23 cellular contexts compared by ENCODE assay signal in genomic region chr1:81190003-81190402, GRCh38.
A peak's percentile ranks its signal among the peaks of the same experiment; 100 is the strongest.
DNase-seq lines count a peak whose midpoint lies in the region; ATAC-seq, FAIRE-seq and TF ChIP-seq lines count a peak whose summit lies in the region.
"Had no signal": no experiment of that assay in that cellular context is flagged by ENCODE, and none has a peak within 500 bp of the region (broad histone marks: within the 10 kb centered on the region; RNA-seq: fewer than 3 reads in every experiment).

No MANE protein-coding gene starts in this region.

- intact Hi-C loops in HepG2 (cut with micrococcal nuclease; ENCODE audit: unreplicated experiment) (no loop called here), right lobe of liver (cut with DNase I) (no loop called here), IMR-90 (cut with micrococcal nuclease) (no loop called here)

- H2AK5ac ChIP-seq in IMR-90 (ENCODE audit: low read depth, low read length) (no peak overlapping the region), H1 (ENCODE audit: low read depth, low read length) (no peak overlapping the region)

- H3K79me2 ChIP-seq in HepG2 (ENCODE audit: insufficient read depth, low read length) (no peaks in the 10 kb centered on the region), astrocyte (ENCODE audit: insufficient read depth, low read length) (no peaks in the 10 kb centered on the region), H1 (ENCODE audit: control insufficient read depth in 1 of 2, insufficient read depth in 2 of 2, low read length in 2 of 2) (no peaks in the 10 kb centered on the region)

- no peak overlapping the region for H3K56ac ChIP-seq in IMR-90 (ENCODE audit: extremely low read depth, insufficient read depth, low read length)
- no peak overlapping the region for H3K56ac ChIP-seq in H1 (replicated peaks; ENCODE audit: insufficient read length, low read depth, low read length)

- H3K27me3 ChIP-seq in HepG2 (ENCODE audit: control insufficient read depth in 1 of 2, insufficient read depth in 2 of 2, low read length in 2 of 2) (no peaks in the 10 kb centered on the region), right lobe of liver (no peaks in the 10 kb centered on the region), IMR-90 (ENCODE audit: control insufficient read depth, insufficient read depth, low read length) (no peaks in the 10 kb centered on the region), astrocyte (ENCODE audit: insufficient read depth, low read length) (no peaks in the 10 kb centered on the region), H1 (replicated peaks in 1 of 4; ENCODE audit: control insufficient read depth in 3 of 4, extremely low read depth in 1 of 4, insufficient read depth in 3 of 4, low read length in 3 of 4) (no peaks in the 10 kb centered on the region), brain microvascular endothelial cell (replicated peaks) (no peaks in the 10 kb centered on the region)
- H3K27me3 ChIP-seq: BLaER1 treated with 17β-estradiol and CSF1 and Interleukin-3, amounts not matched to agents 10 nM and 100 nM had no signal

- no peak overlapping the region for H3K4me3 ChIP-seq in HepG2 (replicated peaks in 1 of 3; ENCODE audit: insufficient read depth in 1 of 3, low read depth in 2 of 3, low read length in 3 of 3)
- H3K4me3 ChIP-seq in right lobe of liver, result no peak overlapping the region
- no peak overlapping the region for H3K4me3 ChIP-seq in IMR-90 (ENCODE audit: insufficient read depth, low read depth, low read length)
- H3K4me3 ChIP-seq in astrocyte (ENCODE audit: insufficient read depth, low read depth, low read length), result no peak overlapping the region
- no peak overlapping the region for H3K4me3 ChIP-seq in H1 (ENCODE audit: extremely low read depth in 1 of 4, insufficient read depth in 2 of 4, low read depth in 3 of 4, low read length in 4 of 4)
- H3K4me3 ChIP-seq in brain microvascular endothelial cell (ENCODE audit: low read depth, low read length), result no peak overlapping the region
- H3K4me3 ChIP-seq: BLaER1 treated with 17β-estradiol and CSF1 and Interleukin-3, amounts not matched to agents 10 nM and 100 nM had no signal

- no peak overlapping the region for H3K4me2 ChIP-seq in HepG2 (ENCODE audit: low read depth, low read length)
- H3K4me2 ChIP-seq in IMR-90 (ENCODE audit: low read depth, low read length), result no peak overlapping the region
- no peak overlapping the region for H3K4me2 ChIP-seq in astrocyte (ENCODE audit: low read length)
- no peak overlapping the region for H3K4me2 ChIP-seq in H1 (ENCODE audit: insufficient read depth in 1 of 2, low read depth in 2 of 2, low read length in 2 of 2)
- H3K4me2 ChIP-seq: BLaER1 treated with 17β-estradiol and CSF1 and Interleukin-3, amounts not matched to agents 10 nM and 100 nM had no signal

- H2AFZ ChIP-seq in HepG2 (ENCODE audit: low read length), result no peak overlapping the region
- no peak overlapping the region for H2AFZ ChIP-seq in IMR-90 (replicated peaks; ENCODE audit: low read length, poor library complexity)
- H2AFZ ChIP-seq in astrocyte (ENCODE audit: low read depth, low read length), result no peak overlapping the region
- H2AFZ ChIP-seq in H1 (ENCODE audit: low read length), result no peak overlapping the region

- H4K91ac ChIP-seq in IMR-90 (ENCODE audit: insufficient read depth, low read depth, low read length), result no peak overlapping the region
- H4K91ac ChIP-seq in H1 (replicated peaks; ENCODE audit: insufficient read length, low read length), result no peak overlapping the region

- WGBS in HepG2 (ENCODE audit: low lambda C conversion rate), result 33% methylated on average over 3 of the region's 3 CpGs
- 87% methylated on average over 3 of the region's 3 CpGs for WGBS in right lobe of liver (ENCODE audit: insufficient coverage, low coverage, low lambda C conversion rate, missing lambda C conversion rate)
- no CpG with 5 or more reads among the region's 3 CpGs for WGBS in IMR-90 (ENCODE audit: extremely low coverage in 2 of 2, insufficient read length in 1 of 2), 2 experiments
- 89% methylated on average over 3 of the region's 3 CpGs; no CpG with 5 or more reads in 1 of the 2 experiments for WGBS in H1 (ENCODE audit: extremely low coverage in 1 of 2, insufficient coverage in 1 of 2, insufficient read length in 1 of 2, insufficient replicate concordance in 2 of 2, low coverage in 1 of 2, low lambda C conversion rate in 2 of 2, missing lambda C conversion rate in 1 of 2), 2 experiments

- no peaks in the 10 kb centered on the region for H3K36me3 Mint-ChIP-seq in astrocyte (ENCODE audit: low read depth, unreplicated experiment)
- H3K36me3 Mint-ChIP-seq: CD8-positive, alpha-beta T cell had no signal

- H3K36me3 ChIP-seq in HepG2 (replicated peaks in 1 of 2; ENCODE audit: control insufficient read depth in 1 of 2, insufficient read depth in 2 of 2, low read length in 2 of 2), result no peaks in the 10 kb centered on the region
- no peaks in the 10 kb centered on the region for H3K36me3 ChIP-seq in right lobe of liver
- no peaks in the 10 kb centered on the region for H3K36me3 ChIP-seq in IMR-90 (ENCODE audit: control insufficient read depth, insufficient read depth, low read length)
- H3K36me3 ChIP-seq in astrocyte (ENCODE audit: insufficient read depth, low read length), result no peaks in the 10 kb centered on the region
- H3K36me3 ChIP-seq in H1 (ENCODE audit: control insufficient read depth in 2 of 4, insufficient read depth in 4 of 4, low read length in 3 of 4), result no peaks in the 10 kb centered on the region
- H3K36me3 ChIP-seq in brain microvascular endothelial cell (replicated peaks), result no peaks in the 10 kb centered on the region
- H3K36me3 ChIP-seq: BLaER1 treated with 17β-estradiol and CSF1 and Interleukin-3, amounts not matched to agents 10 nM and 100 nM had no signal

- H2BK120ac ChIP-seq in IMR-90 (ENCODE audit: low read depth, low read length), result no peak overlapping the region
- no peak overlapping the region for H2BK120ac ChIP-seq in H1 (replicated peaks; ENCODE audit: low read depth, low read length)

- no peak overlapping the region for H3K4me3 Mint-ChIP-seq in astrocyte (ENCODE audit: unreplicated experiment)
- H3K4me3 Mint-ChIP-seq: B cell; CD4-positive, alpha-beta T cell; CD8-positive, alpha-beta T cell had no signal

- FAIRE-seq in HepG2 (lab: Jason Lieb, UNC) (no peak), astrocyte (lab: Jason Lieb, UNC) (no peak), H1 (lab: Jason Lieb, UNC) (no peak)
- FAIRE-seq: D721Med, G401.6, GM12891, GM19239 had no signal

- CTCF ChIA-PET in HepG2 (lab: Yijun Ruan, JAX; ENCODE audit: low intra/inter-chr PET ratio, low total read pairs) (no interaction called here), IMR-90 (lab: Yijun Ruan, JAX) (no interaction called here), H1 (lab: Charles Lee; ENCODE audit: partially characterized antibody) (interaction anchor here (1.1 kb wide), 1 partner anchor 77 kb away, joined by 3 read pairs; no protein-coding TSS in a partner anchor)

- no peak for DNase-seq in HepG2 (ENCODE audit: low spot score)
- no peak for DNase-seq in right lobe of liver
- DNase-seq in IMR-90, result no peak
- peak; percentile 2 for DNase-seq in astrocyte (ENCODE audit: low read depth)
- no peak for DNase-seq in H1 (ENCODE audit: low read depth in 1 of 2, low spot score in 2 of 2)
- no peak for DNase-seq in stimulated activated CD4-positive, alpha-beta T cell treated with anti-CD3 and anti-CD28 coated beads, Interleukin-2, amount 100 ng/mL, for 48 hours
- no peak for DNase-seq in brain microvascular endothelial cell
- DNase-seq in SHP77 (lab: John Stamatoyannopoulos, UW), result no peak
- DNase-seq: AML-193; Caco-2; Calu3; CD4-positive, alpha-beta T cell; CD8-positive, alpha-beta T cell; DMS79 treated with DMSO at 0.1 percent for 48 hours; GF-D8 had no signal

- no peak overlapping the region for H3K14ac ChIP-seq in IMR-90 (replicated peaks; ENCODE audit: low read depth, low read length)
- H3K14ac ChIP-seq in H1 (ENCODE audit: insufficient read length), result no peak overlapping the region

- no peaks in the 10 kb centered on the region for H3K23me2 ChIP-seq in H1 (ENCODE audit: low read depth, low read length)

- dilution Hi-C loops in IMR-90 (cut with HindIII; ENCODE audit: low sequenced_read_pairs, unreplicated experiment), result no loop called here

- H3K9me3 ChIP-seq in HepG2 (ENCODE audit: low read length) (peaks cover 41% of the 10 kb centered on the region; the same call in 1 of the 2 replicates), right lobe of liver (peaks cover 0 to 4% (median 0%) of the 10 kb centered on the region in 4 donors), IMR-90 (ENCODE audit: control insufficient read depth, insufficient read depth, low read length) (no peaks in the 10 kb centered on the region), astrocyte (ENCODE audit: insufficient read depth, low read depth, low read length) (no peaks in the 10 kb centered on the region), H1 (ENCODE audit: insufficient read depth in 2 of 2, low read depth in 1 of 2, low read length in 1 of 2) (no peaks in the 10 kb centered on the region)
- H3K9me3 ChIP-seq: BLaER1 treated with 17β-estradiol and CSF1 and Interleukin-3, amounts not matched to agents 10 nM and 100 nM; Caco-2 had no signal

- H3K18ac ChIP-seq in IMR-90 (ENCODE audit: low read depth, low read length) (no peak overlapping the region), H1 (ENCODE audit: extremely low read depth, low read length) (no peak overlapping the region)

- H4K5ac ChIP-seq in IMR-90 (ENCODE audit: low read depth, low read length), result no peak overlapping the region
- no peak overlapping the region for H4K5ac ChIP-seq in H1 (ENCODE audit: insufficient read length, low read depth, low read length)

- H3K23ac ChIP-seq in IMR-90 (ENCODE audit: low read depth, low read length) (no peak overlapping the region), H1 (ENCODE audit: insufficient read length) (no peak overlapping the region)

- H3K4me1 ChIP-seq in HepG2 (ENCODE audit: insufficient read depth, low read length) (no peaks in the 10 kb centered on the region), right lobe of liver (no peaks in the 10 kb centered on the region), IMR-90 (ENCODE audit: control insufficient read depth, insufficient read depth, low read length) (no peaks in the 10 kb centered on the region), astrocyte (ENCODE audit: insufficient read depth, low read length) (no peaks in the 10 kb centered on the region), H1 (replicated peaks in 1 of 4; ENCODE audit: control insufficient read depth in 3 of 4, insufficient read depth in 4 of 4, low read length in 3 of 4) (no peaks in the 10 kb centered on the region)
- H3K4me1 ChIP-seq: Caco-2 had no signal

- ATAC-seq in HepG2 (no peak), right lobe of liver (no peak), IMR-90 (ENCODE audit: low read depth) (no peak)
- ATAC-seq: CD8-positive, alpha-beta T cell had no signal

- H3K79me1 ChIP-seq in IMR-90 (ENCODE audit: low read depth in 1 of 2, low read length in 2 of 2) (no peaks in the 10 kb centered on the region), H1 (ENCODE audit: low read depth, low read length) (no peaks in the 10 kb centered on the region)

- no peak overlapping the region for H2BK12ac ChIP-seq in H1 (ENCODE audit: low read depth, low read length)

- H3K27ac ChIP-seq in HepG2 (ENCODE audit: extremely low read length, insufficient read depth, low read length) (no peak overlapping the region), right lobe of liver (no peak overlapping the region), IMR-90 (ENCODE audit: insufficient read depth, low read length) (no peak overlapping the region), astrocyte (ENCODE audit: low read depth, low read length) (no peak overlapping the region), H1 (ENCODE audit: low read depth, low read length) (no peak overlapping the region), brain microvascular endothelial cell (no peak overlapping the region)
- H3K27ac ChIP-seq: 22Rv1; BLaER1 treated with 17β-estradiol and CSF1 and Interleukin-3, amounts not matched to agents 10 nM and 100 nM; C4-2B had no signal

- H3K4ac ChIP-seq in IMR-90 (ENCODE audit: low read depth, low read length) (no peak overlapping the region), H1 (replicated peaks; ENCODE audit: insufficient read length, low read depth, low read length) (no peak overlapping the region)

- no peak overlapping the region for H2BK5ac ChIP-seq in IMR-90 (ENCODE audit: low read depth, low read length, poor library complexity, severe bottlenecking)
- H2BK5ac ChIP-seq in H1 (ENCODE audit: low read depth, low read length), result no peak overlapping the region

- no peak overlapping the region for H2AK9ac ChIP-seq in IMR-90 (replicated peaks; ENCODE audit: low read depth, low read length, poor library complexity)

- no peaks in the 10 kb centered on the region for H3K27me3 Mint-ChIP-seq in astrocyte (ENCODE audit: low read depth, unreplicated experiment)
- H3K27me3 Mint-ChIP-seq: B cell; CD4-positive, alpha-beta T cell had no signal

- BruUV-seq in HepG2 (replicated peaks; lab: Mats Ljungman, UMichigan), result no TSS peak
- BruUV-seq in IMR-90 (replicated peaks; lab: Mats Ljungman, UMichigan), result no TSS peak

- H2BK15ac ChIP-seq in IMR-90 (ENCODE audit: low read depth, low read length) (no peak overlapping the region), H1 (ENCODE audit: low read length) (no peak overlapping the region)

- no peaks in the 10 kb centered on the region for H3K9me3 Mint-ChIP-seq in astrocyte (ENCODE audit: unreplicated experiment)

- no peaks in the 10 kb centered on the region for H3K9me1 ChIP-seq in IMR-90 (ENCODE audit: insufficient read depth, low read length)

- no peak overlapping the region for H3K27ac Mint-ChIP-seq in astrocyte (ENCODE audit: unreplicated experiment)
- H3K27ac Mint-ChIP-seq: B cell; CD4-positive, alpha-beta T cell; CD8-positive, alpha-beta T cell had no signal

- H4K20me1 ChIP-seq in HepG2 (ENCODE audit: insufficient read depth, low read length), result no peaks in the 10 kb centered on the region
- no peaks in the 10 kb centered on the region for H4K20me1 ChIP-seq in IMR-90 (ENCODE audit: insufficient read depth, low read length)
- H4K20me1 ChIP-seq in astrocyte (ENCODE audit: insufficient read depth, low read length), result no peaks in the 10 kb centered on the region
- no peaks in the 10 kb centered on the region for H4K20me1 ChIP-seq in H1 (replicated peaks in 1 of 2; ENCODE audit: control insufficient read depth in 1 of 2, insufficient read depth in 2 of 2, low read length in 2 of 2)
- H4K20me1 ChIP-seq: BLaER1 treated with 17β-estradiol and CSF1 and Interleukin-3, amounts not matched to agents 10 nM and 100 nM had no signal

- no peak for TF ChIP-seq POLR2A in HepG2 (IDR thresholded peaks at IDR 0.05; ENCODE audit: insufficient read depth in 1 of 2, low read depth in 2 of 2, low read length in 2 of 2)
- no peak for TF ChIP-seq POLR2A in right lobe of liver (IDR thresholded peaks at IDR 0.05)
- no peak for TF ChIP-seq POLR2A in IMR-90 (IDR thresholded peaks at IDR 0.05; ENCODE audit: low read depth, low read length)
- no peak for TF ChIP-seq POLR2A in H1 (IDR thresholded peaks at IDR 0.05; ENCODE audit: control extremely low read depth in 1 of 2, low read depth in 2 of 2, low read length in 2 of 2)

- H2BK20ac ChIP-seq in IMR-90 (ENCODE audit: low read depth, low read length) (no peak overlapping the region), H1 (ENCODE audit: low read length) (no peak overlapping the region)

- POLR2A ChIA-PET in HepG2 (lab: Yijun Ruan, JAX), result no interaction called here
- POLR2A ChIA-PET in IMR-90 (lab: Charles Lee; ENCODE audit: unreplicated experiment), result no interaction called here
- POLR2A ChIA-PET in H1 (lab: Charles Lee; ENCODE audit: partially characterized antibody), result no interaction called here

- peaks cover 5% of the 10 kb centered on the region for H3K4me1 Mint-ChIP-seq in astrocyte (ENCODE audit: low read depth, unreplicated experiment)
- H3K4me1 Mint-ChIP-seq: B cell had no signal

- no peak for TF ChIP-seq EP300 in HepG2 (IDR thresholded peaks at IDR 0.05; ENCODE audit: low read depth in 2 of 2, low read length in 2 of 2)
- TF ChIP-seq EP300 in HepG2 (CRISPR knock-in tag; IDR thresholded peaks at IDR 0.05; ENCODE audit: borderline replicate concordance), result no peak
- no peak for TF ChIP-seq EP300 in H1 (IDR thresholded peaks at IDR 0.05; ENCODE audit: borderline replicate concordance in 1 of 2, low read depth in 2 of 2, low read length in 2 of 2)

- no peak for TF ChIP-seq CTCF in HepG2 (CRISPR knock-in tag; IDR thresholded peaks at IDR 0.05)
- no peak for TF ChIP-seq CTCF in right lobe of liver (IDR thresholded peaks at IDR 0.05)
- TF ChIP-seq CTCF in IMR-90 (conservative IDR thresholded peaks at IDR 0.05; ENCODE audit: low read depth, low read length), result no peak
- TF ChIP-seq CTCF in astrocyte (IDR thresholded peaks at IDR 0.05; ENCODE audit: insufficient read depth, low read depth, low read length), result no peak
- no peak for TF ChIP-seq CTCF in H1 (IDR thresholded peaks at IDR 0.05; ENCODE audit: control extremely low read depth in 1 of 3, insufficient read depth in 1 of 3, low read depth in 1 of 3, low read length in 3 of 3)
- TF ChIP-seq CTCF in brain microvascular endothelial cell (IDR thresholded peaks at IDR 0.05; ENCODE audit: low read depth, low read length, missing control alignments), result no peak

- TF ChIP-seq RAD21 in HepG2 (CRISPR knock-in tag; IDR thresholded peaks at IDR 0.05), result no peak
- no peak for TF ChIP-seq RAD21 in IMR-90 (IDR thresholded peaks at IDR 0.05; ENCODE audit: low read length)
- no peak for TF ChIP-seq RAD21 in H1 (IDR thresholded peaks at IDR 0.05 in 1 of 2, conservative IDR thresholded peaks at IDR 0.05 in 1 of 2; ENCODE audit: low read depth in 2 of 2, low read length in 2 of 2)

- no peak overlapping the region for H4K8ac ChIP-seq in IMR-90 (ENCODE audit: low read depth in 2 of 2, low read length in 2 of 2)
- no peak overlapping the region for H4K8ac ChIP-seq in H1 (ENCODE audit: extremely low read depth, insufficient read depth, low read length)

- in situ Hi-C loops in HepG2 (cut with HindIII; ENCODE audit: extremely low pct_ligation_motif_present, low pct_unique_long_range_greater_than_20kb), result no loop called here
- in situ Hi-C loops in IMR-90 (cut with MboI; ENCODE audit: low sequenced_read_pairs), result no loop called here
- in situ Hi-C loops in brain microvascular endothelial cell (cut with HindIII; ENCODE audit: low pct_ligation_motif_present, low sequenced_read_pairs), result no loop called here

- no peak overlapping the region for H3K9ac ChIP-seq in HepG2 (ENCODE audit: insufficient read depth, low read depth, low read length)
- no peak overlapping the region for H3K9ac ChIP-seq in IMR-90 (ENCODE audit: low read depth, low read length)
- H3K9ac ChIP-seq in astrocyte (ENCODE audit: low read length), result no peak overlapping the region
- no peak overlapping the region for H3K9ac ChIP-seq in H1 (replicated peaks in 1 of 4; ENCODE audit: extremely low read depth in 1 of 4, low read depth in 3 of 4, low read length in 3 of 4)
- H3K9ac ChIP-seq: BLaER1 treated with 17β-estradiol and CSF1 and Interleukin-3, amounts not matched to agents 10 nM and 100 nM had no signal

Comparison
In these comparisons a context has a peak if more than half of its experiments do, and no peak if none do; other contexts are left out.
1. Of the 41 proteins assayed by ChIP-seq in both HepG2 and H1: peak only in HepG2: none; only in H1: none; in both: MAFK; in neither: 40.